In the genomic region with DNA sequence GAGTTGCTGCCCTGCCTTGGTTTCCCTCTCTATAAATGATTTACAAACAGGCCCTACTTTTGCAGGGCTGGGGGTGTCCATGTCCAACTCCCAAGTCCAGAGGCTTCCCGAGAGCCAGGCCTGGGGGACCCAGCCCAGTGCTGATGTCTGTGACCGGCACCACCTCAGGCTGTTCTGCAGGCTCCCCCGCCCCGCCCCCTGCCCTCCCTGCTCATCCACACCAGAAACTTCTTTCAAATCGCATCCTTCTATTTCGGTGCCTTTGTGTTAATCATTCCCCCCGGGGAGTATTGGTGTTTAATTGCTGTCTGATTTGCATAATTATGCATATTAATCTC, we compare ENCODE assay signal across 26 cellular contexts.
"Had no signal": no experiment of that assay in that cellular context is flagged by ENCODE, and none has a peak within 500 bp of the region (broad histone marks: within the 10 kb centered on the region; RNA-seq: fewer than 3 reads in every experiment).

No MANE protein-coding gene starts in this region.

- H3K4me3 ChIP-seq: breast epithelium, MG63 had no signal

- DNase-seq: activated CD4-positive, alpha-beta T cell treated with anti-CD3 and anti-CD28 coated beads for 4 hours; activated CD8-positive, alpha-beta memory T cell treated with anti-CD3 and anti-CD28 coated beads, Interleukin-2, amount 50 U/mL, for 4 hours; activated CD8-positive, alpha-beta T cell treated with anti-CD3 and anti-CD28 coated beads for 36 hours; activated gamma-delta T cell treated with Interleukin-2 at 50 U/mL for 16 hours; activated naive CD4-positive, alpha-beta T cell treated with anti-CD3 and anti-CD28 coated beads, Interleukin-2, amount 10 ng/mL, durations not matched to agents 7 days and 5 days; activated naive CD8-positive, alpha-beta T cell treated with anti-CD3 and anti-CD28 coated beads for 36 hours; activated T-cell treated with anti-CD3 and anti-CD28 coated beads, Interleukin-2, amount 50 U/mL, for 72 hours; MG63; MV-4-11; NCI-H1092 treated with DMSO at 0.1 percent for 48 hours; NCI-H1417 treated with DMSO at 0.1 percent for 48 hours; NCI-H1694; NCI-H2029; NCI-H2107; NCI-H2171 treated with DMSO at 0.1 percent for 48 hours; NCI-H345; NCI-H510A; NCI-H526 treated with DMSO at 0.1 percent for 48 hours; NCI-H82; NK-92 treated with Interleukin-12 subunit alpha and Interleukin-12 subunit beta, amount 100 ng/mL, for 24 hours; SHP77 treated with DMSO at 0.1 percent for 48 hours had no signal

- H3K4me1 ChIP-seq: breast epithelium had no signal

- H3K4me1 Mint-ChIP-seq: activated naive CD4-positive, alpha-beta T cell treated with anti-CD3 and anti-CD28 coated beads, Interleukin-2, amount 10 ng/mL, durations not matched to agents 7 days and 5 days had no signal

- H3K27ac ChIP-seq: breast epithelium, KMS-11 had no signal

- H3K27me3 ChIP-seq: breast epithelium, MG63 had no signal

- ATAC-seq: activated CD4-positive, CD25-positive, alpha-beta regulatory T cell treated with anti-CD3 and anti-CD28 coated beads, Interleukin-2, amount 50 U/mL, for 24 hours; activated CD8-positive, alpha-beta T cell treated with anti-CD3 and anti-CD28 coated beads for 36 hours; activated T-cell treated with anti-CD3 and anti-CD28 coated beads, Interleukin-2, amount 50 U/mL, for 72 hours had no signal

- H3K36me3 ChIP-seq: breast epithelium had no signal

- H3K27ac Mint-ChIP-seq: activated CD8-positive, alpha-beta T cell treated with anti-CD3 and anti-CD28 coated beads for 36 hours; activated naive CD4-positive, alpha-beta T cell treated with anti-CD3 and anti-CD28 coated beads, Interleukin-2, amount 10 ng/mL, durations not matched to agents 7 days and 5 days; activated naive CD8-positive, alpha-beta T cell treated with anti-CD3 and anti-CD28 coated beads for 36 hours; activated T-cell treated with anti-CD3 and anti-CD28 coated beads, Interleukin-2, amount 50 U/mL, for 72 hours; activated T-helper 2 cell treated with anti-CD3 and anti-CD28 coated beads, Interferon-gamma antibody, Interleukin-2, Interleukin-4, amounts not matched to agents 10 μg/mL and 5 μg/mL and 100 μg/mL, durations not matched to agents 14 hours and 24 hours and 36 hours; T-helper 1 cell treated with Interleukin-12 subunit alpha and Interleukin-12 subunit beta and Interleukin-4 antibody, amounts not matched to agents 30 μg/mL and 1 μg/mL, for 36 hours had no signal

- H3K9me3 Mint-ChIP-seq: activated CD8-positive, alpha-beta T cell treated with anti-CD3 and anti-CD28 coated beads for 36 hours; activated naive CD4-positive, alpha-beta T cell treated with anti-CD3 and anti-CD28 coated beads, Interleukin-2, amount 10 ng/mL, durations not matched to agents 7 days and 5 days; activated naive CD8-positive, alpha-beta T cell treated with anti-CD3 and anti-CD28 coated beads for 36 hours; activated T-cell treated with anti-CD3 and anti-CD28 coated beads, Interleukin-2, amount 50 U/mL, for 72 hours; activated T-helper 2 cell treated with anti-CD3 and anti-CD28 coated beads, Interferon-gamma antibody, Interleukin-2, Interleukin-4, amounts not matched to agents 10 μg/mL and 5 μg/mL and 100 μg/mL, durations not matched to agents 14 hours and 24 hours and 36 hours; T-helper 1 cell treated with Interleukin-12 subunit alpha and Interleukin-12 subunit beta and Interleukin-4 antibody, amounts not matched to agents 30 μg/mL and 1 μg/mL, for 36 hours had no signal

- H3K9me3 ChIP-seq: breast epithelium, MG63 had no signal

- H3K4me2 ChIP-seq: KMS-11 had no signal

- H3K4me3 Mint-ChIP-seq: activated CD8-positive, alpha-beta T cell treated with anti-CD3 and anti-CD28 coated beads for 36 hours; activated naive CD4-positive, alpha-beta T cell treated with anti-CD3 and anti-CD28 coated beads, Interleukin-2, amount 10 ng/mL, durations not matched to agents 7 days and 5 days; activated naive CD8-positive, alpha-beta T cell treated with anti-CD3 and anti-CD28 coated beads for 36 hours; activated T-cell treated with anti-CD3 and anti-CD28 coated beads, Interleukin-2, amount 50 U/mL, for 72 hours; T-helper 1 cell treated with Interleukin-12 subunit alpha and Interleukin-12 subunit beta and Interleukin-4 antibody, amounts not matched to agents 30 μg/mL and 1 μg/mL, for 36 hours had no signal

- H3K9ac ChIP-seq: KMS-11 had no signal

- H3K27me3 Mint-ChIP-seq: activated CD8-positive, alpha-beta T cell treated with anti-CD3 and anti-CD28 coated beads for 36 hours; activated naive CD4-positive, alpha-beta T cell treated with anti-CD3 and anti-CD28 coated beads, Interleukin-2, amount 10 ng/mL, durations not matched to agents 7 days and 5 days; activated naive CD8-positive, alpha-beta T cell treated with anti-CD3 and anti-CD28 coated beads for 36 hours had no signal
